2 cellular contexts compared by ENCODE assay signal in genomic region chr11:115453693-115454092, GRCh38.
TF ChIP-seq lines count a peak whose summit lies in the region.

No MANE protein-coding gene starts in this region.

TF ChIP-seq in HepG2, 621 proteins besides CTCF, POLR2A, EP300 and RAD21:
- TF ChIP-seq USF2 (IDR thresholded peaks at IDR 0.05; ENCODE audit: low read depth, low read length), result no peak
- TF ChIP-seq USF2 (CRISPR knock-in tag; IDR thresholded peaks at IDR 0.05; ENCODE audit: borderline replicate concordance), result no peak
- TF ChIP-seq SNAPC5 (CRISPR knock-in tag; IDR thresholded peaks at IDR 0.05; ENCODE audit: borderline replicate concordance), result no peak
- no peak for TF ChIP-seq SATB2 (CRISPR knock-in tag; IDR thresholded peaks at IDR 0.05)
- TF ChIP-seq MAFK (conservative IDR thresholded peaks at IDR 0.05 in 1 of 2, IDR thresholded peaks at IDR 0.05 in 1 of 2; ENCODE audit: low read length in 2 of 2), result peak; percentile 47 to 76; a peak in 3 of 4 replicates
- TF ChIP-seq MAFF (IDR thresholded peaks at IDR 0.05; ENCODE audit: low read depth, low read length), result peak; percentile 58; the same call in 1 of the 2 replicates
- no peak for TF ChIP-seq ZFP90 (CRISPR knock-in tag; IDR thresholded peaks at IDR 0.05; ENCODE audit: borderline replicate concordance)
- TF ChIP-seq GZF1 (CRISPR knock-in tag; IDR thresholded peaks at IDR 0.05), result no peak
- TF ChIP-seq MTF1 (CRISPR knock-in tag; IDR thresholded peaks at IDR 0.05), result no peak
TF ChIP-seq in HepG2: peak in this region for 2.

TF ChIP-seq in K562, 482 proteins besides CTCF, POLR2A, EP300 and RAD21:
- TF ChIP-seq GATAD2A (IDR thresholded peaks at IDR 0.05) (no peak), TEAD4 (IDR thresholded peaks at IDR 0.05; ENCODE audit: low read length) (no peak), TEAD4 (CRISPR knock-in tag; IDR thresholded peaks at IDR 0.05; ENCODE audit: borderline replicate concordance) (no peak), ZNF316 (IDR thresholded peaks at IDR 0.05) (peak; percentile 27; the same call in 1 of the 2 replicates), SRF (CRISPR knock-in tag; IDR thresholded peaks at IDR 0.05) (no peak)
- TF ChIP-seq, protein P1, sequence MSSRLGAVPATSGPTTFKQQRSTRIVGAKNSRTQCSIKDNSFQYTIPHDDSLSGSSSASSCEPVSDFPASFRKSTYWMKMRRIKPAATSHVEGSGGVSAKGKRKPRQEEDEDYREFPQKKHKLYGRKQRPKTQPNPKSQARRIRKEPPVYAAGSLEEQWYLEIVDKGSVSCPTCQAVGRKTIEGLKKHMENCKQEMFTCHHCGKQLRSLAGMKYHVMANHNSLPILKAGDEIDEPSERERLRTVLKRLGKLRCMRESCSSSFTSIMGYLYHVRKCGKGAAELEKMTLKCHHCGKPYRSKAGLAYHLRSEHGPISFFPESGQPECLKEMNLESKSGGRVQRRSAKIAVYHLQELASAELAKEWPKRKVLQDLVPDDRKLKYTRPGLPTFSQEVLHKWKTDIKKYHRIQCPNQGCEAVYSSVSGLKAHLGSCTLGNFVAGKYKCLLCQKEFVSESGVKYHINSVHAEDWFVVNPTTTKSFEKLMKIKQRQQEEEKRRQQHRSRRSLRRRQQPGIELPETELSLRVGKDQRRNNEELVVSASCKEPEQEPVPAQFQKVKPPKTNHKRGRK (tag; IDR thresholded peaks at IDR 0.05), result no peak
TF ChIP-seq in K562: peak in this region for 1.
